Comparison of ENCODE assay signal across 1 cellular context in genomic region chr15:65577129-65577996, GRCh38.
A peak's percentile ranks its signal among the peaks of the same experiment; 100 is the strongest.
TF ChIP-seq lines count a peak whose summit lies in the region.

No MANE protein-coding gene starts in this region.

TF ChIP-seq in GM23338, 12 proteins besides CTCF, POLR2A, EP300 and RAD21:
- no peak for TF ChIP-seq REST (IDR thresholded peaks at IDR 0.05; ENCODE audit: unreplicated experiment)
- no peak for TF ChIP-seq CREB1 (CRISPR knock-in tag; IDR thresholded peaks at IDR 0.05; ENCODE audit: low read depth)
- peak; percentile 38; the same call in 1 of the 2 replicates for TF ChIP-seq POLR2AphosphoS5 (IDR thresholded peaks at IDR 0.05; ENCODE audit: low read depth)
